Comparison of ENCODE assay signal across 1 cellular context in the genomic region with DNA sequence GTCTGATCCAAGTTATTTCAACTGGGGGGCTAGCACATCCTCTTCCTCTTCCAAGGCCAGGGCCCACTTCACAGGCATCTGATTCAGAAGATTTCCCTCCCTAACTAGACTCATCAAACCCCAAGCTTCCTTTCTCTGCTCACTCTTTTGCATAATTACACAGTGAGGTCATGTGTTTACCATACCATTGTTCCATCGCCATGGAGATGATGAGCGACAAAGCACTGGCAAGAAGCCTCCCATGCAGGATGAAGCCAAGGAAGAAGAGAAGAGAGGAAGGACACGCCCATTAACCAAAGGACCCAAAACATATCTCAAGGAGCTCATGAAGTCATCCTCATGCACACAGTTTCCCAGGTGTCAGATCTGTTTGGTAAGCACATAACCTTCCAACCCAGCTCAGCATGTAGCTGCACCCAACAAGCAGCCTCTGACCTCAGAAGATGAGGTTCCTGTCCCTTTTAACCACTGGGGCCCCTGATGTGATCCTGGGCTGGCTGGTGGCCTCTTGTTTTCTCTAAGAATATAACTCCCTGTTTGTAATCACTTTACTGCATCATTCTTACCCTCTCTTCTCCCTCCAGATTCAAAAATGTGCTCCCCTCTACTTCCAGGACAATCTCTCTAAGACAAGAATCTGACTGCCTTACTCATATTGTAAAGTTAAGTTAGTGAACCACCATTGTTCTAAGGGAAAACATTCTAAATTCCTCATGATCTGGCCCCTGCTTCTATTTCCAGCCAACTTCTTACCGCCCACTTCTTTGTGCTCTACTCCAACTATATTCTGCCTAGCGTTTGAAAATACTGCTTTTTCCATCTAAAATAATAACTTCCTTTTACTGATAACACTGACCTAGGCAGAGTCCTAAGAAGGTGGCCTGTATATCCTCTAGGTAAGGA.
TF ChIP-seq lines count a peak whose summit lies in the region.

No MANE protein-coding gene starts in this region.

TF ChIP-seq in H1, 55 proteins besides CTCF, POLR2A, EP300 and RAD21 (continued from another document):
- TF ChIP-seq, protein P1, sequence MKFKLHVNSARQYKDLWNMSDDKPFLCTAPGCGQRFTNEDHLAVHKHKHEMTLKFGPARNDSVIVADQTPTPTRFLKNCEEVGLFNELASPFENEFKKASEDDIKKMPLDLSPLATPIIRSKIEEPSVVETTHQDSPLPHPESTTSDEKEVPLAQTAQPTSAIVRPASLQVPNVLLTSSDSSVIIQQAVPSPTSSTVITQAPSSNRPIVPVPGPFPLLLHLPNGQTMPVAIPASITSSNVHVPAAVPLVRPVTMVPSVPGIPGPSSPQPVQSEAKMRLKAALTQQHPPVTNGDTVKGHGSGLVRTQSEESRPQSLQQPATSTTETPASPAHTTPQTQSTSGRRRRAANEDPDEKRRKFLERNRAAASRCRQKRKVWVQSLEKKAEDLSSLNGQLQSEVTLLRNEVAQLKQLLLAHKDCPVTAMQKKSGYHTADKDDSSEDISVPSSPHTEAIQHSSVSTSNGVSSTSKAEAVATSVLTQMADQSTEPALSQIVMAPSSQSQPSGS (IDR thresholded peaks at IDR 0.05; ENCODE audit: low read length): peak; percentile 95
- peak; percentile 81 for TF ChIP-seq JUN (IDR thresholded peaks at IDR 0.05; ENCODE audit: low read depth, low read length)
